Comparison of ENCODE assay signal across 13 cellular contexts in genomic region chr10:21368022-21368582, GRCh38.
A peak's percentile ranks its signal among the peaks of the same experiment; 100 is the strongest.
DNase-seq lines count a peak whose midpoint lies in the region; ATAC-seq lines count a peak whose summit lies in the region.
"Had no signal": no experiment of that assay in that cellular context is flagged by ENCODE, and none has a peak within 500 bp of the region (broad histone marks: within the 10 kb centered on the region; RNA-seq: fewer than 3 reads in every experiment).

No MANE protein-coding gene starts in this region.

- no peaks in the 10 kb centered on the region for H3K27me3 Mint-ChIP-seq in stimulated activated naive B cell treated with anti-CD40 and anti-IgM and Interleukin-4, amounts not matched to agents 10 μg/mL and 1 μg/mL and 100 μg/mL, for 72 hours

- H3K36me3 Mint-ChIP-seq in stimulated activated naive B cell treated with anti-CD40 and anti-IgM and Interleukin-4, amounts not matched to agents 10 μg/mL and 1 μg/mL and 100 μg/mL, for 72 hours, result no peaks in the 10 kb centered on the region
- H3K36me3 Mint-ChIP-seq: immature natural killer cell, neural progenitor cell had no signal

- DNase-seq in OCI-M1 (lab: John Stamatoyannopoulos, UW) (peak; percentile 86), ureter (ENCODE audit: low spot score) (no peak), NCI-H2029 treated with DMSO at 0.1 percent for 48 hours (lab: John Stamatoyannopoulos, UW) (no peak), H7 (no peak)
- no peak for DNase-seq in stimulated activated naive B cell treated with anti-CD40 and anti-IgM and Interleukin-4, amounts not matched to agents 10 μg/mL and 1 μg/mL and 100 μg/mL, for 72 hours
- DNase-seq: activated CD8-positive, alpha-beta memory T cell treated with anti-CD3 and anti-CD28 coated beads for 24 hours; DMS 273 treated with DMSO at 0.1 percent for 48 hours; immature natural killer cell; NCI-H1694 treated with DMSO at 0.1 percent for 48 hours; SHP77 had no signal

- ATAC-seq in GM19351 (IDR thresholded peaks at IDR 0.05; ENCODE audit: unreplicated experiment) (peak; percentile 62), HG03025 (IDR thresholded peaks at IDR 0.05; ENCODE audit: low FRiP score, unreplicated experiment) (peak; percentile 52)
- ATAC-seq in stimulated activated naive B cell treated with anti-CD40 and anti-IgM and Interleukin-4, amounts not matched to agents 10 μg/mL and 1 μg/mL and 100 μg/mL, for 72 hours (replicated peaks), result peak; percentile 75 to 76

- peaks cover 0 to 1% of the 10 kb centered on the region in 2 donors for H3K4me1 Mint-ChIP-seq in stimulated activated naive B cell treated with anti-CD40 and anti-IgM and Interleukin-4, amounts not matched to agents 10 μg/mL and 1 μg/mL and 100 μg/mL, for 72 hours

- H3K27ac Mint-ChIP-seq in stimulated activated naive B cell treated with anti-CD40 and anti-IgM and Interleukin-4, amounts not matched to agents 10 μg/mL and 1 μg/mL and 100 μg/mL, for 72 hours, result no peak overlapping the region
- H3K27ac Mint-ChIP-seq: immature natural killer cell had no signal

- H3K4me3 ChIP-seq in H7 (ENCODE audit: insufficient read depth, low read depth, low read length), result no peak overlapping the region
- H3K4me3 ChIP-seq: neural progenitor cell had no signal

- no peaks in the 10 kb centered on the region for H3K9me3 Mint-ChIP-seq in stimulated activated naive B cell treated with anti-CD40 and anti-IgM and Interleukin-4, amounts not matched to agents 10 μg/mL and 1 μg/mL and 100 μg/mL, for 72 hours
- H3K9me3 Mint-ChIP-seq: immature natural killer cell, neural progenitor cell had no signal

- no peaks in the 10 kb centered on the region for H3K36me3 ChIP-seq in H7 (replicated peaks; ENCODE audit: control insufficient read depth, insufficient read depth, low read length)
- H3K36me3 ChIP-seq: neural progenitor cell had no signal

- no peaks in the 10 kb centered on the region for H3K27me3 ChIP-seq in H7 (ENCODE audit: control insufficient read depth, insufficient read depth, low read length)
- H3K27me3 ChIP-seq: neural progenitor cell had no signal

- no peak overlapping the region for H3K4me3 Mint-ChIP-seq in stimulated activated naive B cell treated with anti-CD40 and anti-IgM and Interleukin-4, amounts not matched to agents 10 μg/mL and 1 μg/mL and 100 μg/mL, for 72 hours
- H3K4me3 Mint-ChIP-seq: immature natural killer cell, neural progenitor cell had no signal
